In the genomic region with DNA sequence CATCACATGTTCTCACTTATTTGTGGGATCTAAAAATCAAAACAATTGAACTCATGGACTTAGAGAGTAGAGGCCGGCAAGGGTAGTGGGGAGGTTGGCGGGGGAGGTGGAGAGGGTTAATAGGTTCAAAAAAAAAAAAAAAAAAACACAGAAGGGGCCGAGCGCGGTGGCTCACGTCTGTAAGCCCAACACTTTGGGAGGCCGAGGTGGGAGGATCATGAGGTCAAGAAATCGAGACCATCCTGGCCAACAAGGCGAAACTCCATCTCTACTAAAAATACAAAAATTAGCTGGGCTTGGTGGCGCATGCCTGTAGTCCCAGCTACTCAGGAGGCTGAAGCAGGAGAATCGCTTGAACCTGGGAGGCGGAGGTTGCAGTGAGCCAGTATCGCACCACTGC, we compare ENCODE assay signal across 2 cellular contexts.
A peak's percentile ranks its signal among the peaks of the same experiment; 100 is the strongest.
TF ChIP-seq lines count a peak whose summit lies in the region.
"Not testable (repeated sequence)": the region's sequence is repeated elsewhere in the genome, so short reads cannot be mapped to it uniquely, and the experiment has no call there.

No MANE protein-coding gene starts in this region.

- not testable (repeated sequence) for TF ChIP-seq CTCF in HEK293 (tag by site-specific recombination; IDR thresholded peaks at IDR 0.05); neural cell (IDR thresholded peaks at IDR 0.05; ENCODE audit: poor library complexity, severe bottlenecking)

- H3K36me3 ChIP-seq in HEK293 (ENCODE audit: control insufficient read depth in 2 of 2, insufficient read depth in 1 of 2, low read length in 2 of 2); neural cell (ENCODE audit: insufficient read depth, low read length): not testable (repeated sequence)

- peak overlapping the region; percentile 9 for H3K4me2 ChIP-seq in neural cell (ENCODE audit: low read length)

- not testable (repeated sequence) for H4K20me1 ChIP-seq in neural cell (ENCODE audit: insufficient read depth)

- not testable (repeated sequence) for H3K27ac ChIP-seq in HEK293 (ENCODE audit: extremely low read depth, low read depth, low read length)
- H3K27ac ChIP-seq in neural cell (ENCODE audit: low read length), result peak overlapping the region; percentile 73

- TF ChIP-seq RAD21 in neural cell (conservative IDR thresholded peaks at IDR 0.05), result not testable (repeated sequence)

- not testable (repeated sequence) for H3K9me3 ChIP-seq in HEK293 (ENCODE audit: control insufficient read depth, insufficient read depth, low read depth, low read length); neural cell (ENCODE audit: low read length)

- H3K9ac ChIP-seq in neural cell (ENCODE audit: low read length), result not testable (repeated sequence)

- CTCF ChIA-PET in HEK293 (lab: Yijun Ruan, JAX), result not testable (repeated sequence)

- not testable (repeated sequence) for H3K9me2 ChIP-seq in neural cell (ENCODE audit: insufficient read depth, low read length)

- H3K4me3 ChIP-seq in HEK293 (ENCODE audit: low read depth, low read length); neural cell (ENCODE audit: low read length): not testable (repeated sequence)

- POLR2A ChIA-PET in HEK293 (lab: Yijun Ruan, JAX), result not testable (repeated sequence)

- TF ChIP-seq EP300 in neural cell (conservative IDR thresholded peaks at IDR 0.05; ENCODE audit: poor library complexity, severe bottlenecking), result not testable (repeated sequence)

- H3K79me2 ChIP-seq in neural cell (replicated peaks; ENCODE audit: insufficient read depth, low read length), result not testable (repeated sequence)

- not testable (repeated sequence) for H2AFZ ChIP-seq in neural cell (ENCODE audit: low read depth, low read length)

- H3K4me1 ChIP-seq in HEK293 (ENCODE audit: control insufficient read depth, insufficient read depth, low read length), result peaks cover 16% of the 10 kb centered on the region

- not testable (repeated sequence) for H3F3A ChIP-seq in neural cell (ENCODE audit: insufficient read depth, low read length, poor library complexity, severe bottlenecking)

- H3K27me3 ChIP-seq in neural cell (ENCODE audit: insufficient read depth, low read depth, low read length), result not testable (repeated sequence)

TF ChIP-seq in HEK293, 187 proteins besides CTCF, POLR2A, EP300 and RAD21:
- TF ChIP-seq ZNF202 (tag by site-specific recombination; IDR thresholded peaks at IDR 0.05; ENCODE audit: borderline replicate concordance), result peak; percentile 99
